In genomic region chr5:10548418-10549122, GRCh38 we compare ENCODE assay signal across 1 cellular context.
TF ChIP-seq lines count a peak whose summit lies in the region.

No MANE protein-coding gene starts in this region.

TF ChIP-seq in HEK293, 187 proteins besides CTCF, POLR2A, EP300 and RAD21 (continued from another document):
- TF ChIP-seq ZNF488 (tag by site-specific recombination; IDR thresholded peaks at IDR 0.05) (no peak), ZNF423 (tag by site-specific recombination; IDR thresholded peaks at IDR 0.05) (no peak), ZSCAN23 (tag by site-specific recombination; IDR thresholded peaks at IDR 0.05) (no peak), ZNF654 (tag by site-specific recombination; IDR thresholded peaks at IDR 0.05; ENCODE audit: low read depth) (no peak), ZNF510 (tag by site-specific recombination; IDR thresholded peaks at IDR 0.05; ENCODE audit: insufficient replicate concordance) (no peak), ZNF175 (tag by site-specific recombination; IDR thresholded peaks at IDR 0.05) (no peak), ZNF341 (tag by site-specific recombination; IDR thresholded peaks at IDR 0.05; ENCODE audit: low read depth) (no peak), ZNF792 (tag by site-specific recombination; IDR thresholded peaks at IDR 0.05) (no peak), ZNF600 (tag by site-specific recombination; IDR thresholded peaks at IDR 0.05) (peak; percentile 61; the same call in 1 of the 2 replicates), ATF2 (tag by site-specific recombination; IDR thresholded peaks at IDR 0.05; ENCODE audit: low read depth) (no peak), KLF17 (tag by site-specific recombination; IDR thresholded peaks at IDR 0.05) (no peak), INSM2 (tag by site-specific recombination; IDR thresholded peaks at IDR 0.05) (peak; percentile 47; the same call in 1 of the 2 replicates), TRIM28 (IDR thresholded peaks at IDR 0.05; ENCODE audit: borderline replicate concordance, low read length) (no peak), SP3 (tag by site-specific recombination; IDR thresholded peaks at IDR 0.05) (no peak)
